8 cellular contexts compared by ENCODE assay signal in genomic region chr16:57734925-57735754, GRCh38. TPM values are rescaled to one million over a fixed set of nuclear protein-coding genes. Genes with fewer than 3 reads are reported as not detected.
DNase-seq lines count a peak whose midpoint lies in the region; ATAC-seq and TF ChIP-seq lines count a peak whose summit lies in the region.

No MANE protein-coding gene starts in this region.

- H3K4me2 ChIP-seq in PC-9, result peak overlapping the region; percentile 89

- no peaks in the 10 kb centered on the region for H4K20me1 ChIP-seq in PC-9 (ENCODE audit: insufficient read depth)

- intact Hi-C loops in PC-9 (cut with micrococcal nuclease; ENCODE audit: unreplicated experiment), result loop anchor here (1.0 to 5.0 kb wide), 4 partner anchors 127 to 266 kb away; partner anchors contain the start of gene USB1

- H3K9me3 Mint-ChIP-seq in activated T-cell treated with anti-CD3 and anti-CD28 coated beads, Interleukin-2, amount 50 U/mL, for 4 hours, result peaks cover 11% of the 10 kb centered on the region

- H3K27ac ChIP-seq in PC-9 (peak overlapping the region; percentile 64), esophagus (ENCODE audit: low read depth in 2 of 2, low read length in 1 of 2) (peak overlapping the region; percentile 85 to 96), mucosa of rectum (ENCODE audit: low read depth in 2 of 2, low read length in 2 of 2) (peak overlapping the region; percentile 76 to 85)

- H3F3A ChIP-seq in PC-9 (ENCODE audit: insufficient read depth, low read depth), result peaks cover 22% of the 10 kb centered on the region; the same call in 1 of the 2 replicates

- CTCF ChIA-PET in PC-9 (lab: Charles Lee), result interaction anchor here (0.5 to 1.0 kb wide), 6 partner anchors 64 to 265 kb away, joined by 3 to 8 read pairs (median 3); no protein-coding TSS in a partner anchor

- peaks cover 8% of the 10 kb centered on the region for H3K36me3 Mint-ChIP-seq in activated T-cell treated with anti-CD3 and anti-CD28 coated beads, Interleukin-2, amount 50 U/mL, for 4 hours (ENCODE audit: insufficient read depth)

- peaks cover 6% of the 10 kb centered on the region; the same call in 1 of the 2 replicates for H3K79me2 ChIP-seq in PC-9 (ENCODE audit: low read depth)

- H3K9me2 ChIP-seq in PC-9 (ENCODE audit: insufficient read depth), result no peaks in the 10 kb centered on the region

- DNase-seq in DMS53 treated with DMSO at 0.1 percent for 48 hours (lab: John Stamatoyannopoulos, UW; ENCODE audit: unreplicated experiment) (peak; percentile 100), KBM-7 (peak; percentile 100), PC-9 (peak; percentile 96 to 100)
- peak; percentile 95 for DNase-seq in activated T-cell treated with anti-CD3 and anti-CD28 coated beads, Interleukin-2, amount 50 U/mL, for 4 hours
- DNase-seq in stimulated activated CD8-positive, alpha-beta memory T cell treated with anti-CD3 and anti-CD28 coated beads, Interleukin-4, amount 100 ng/mL, for 4 hours (ENCODE audit: low read depth in 2 of 2, low spot score in 1 of 2), result peak; percentile 91 to 97

- H3K9ac ChIP-seq in mucosa of rectum (ENCODE audit: low read depth in 1 of 2, low read length in 2 of 2), result peak overlapping the region; percentile 93 to 96

- H3K4me3 Mint-ChIP-seq in activated T-cell treated with anti-CD3 and anti-CD28 coated beads, Interleukin-2, amount 50 U/mL, for 4 hours, result peak overlapping the region; percentile 94

- no peaks in the 10 kb centered on the region for H3K27me3 Mint-ChIP-seq in activated T-cell treated with anti-CD3 and anti-CD28 coated beads, Interleukin-2, amount 50 U/mL, for 4 hours (ENCODE audit: low read depth)

- no TSS peak for BruUV-seq in PC-9 (replicated peaks; lab: Mats Ljungman, UMichigan)

- peak overlapping the region; percentile 90 for H3K4me3 ChIP-seq in PC-9
- H3K4me3 ChIP-seq in esophagus (ENCODE audit: low read depth in 1 of 2, low read length in 2 of 2), result peak overlapping the region; percentile 86 to 92
- H3K4me3 ChIP-seq in mucosa of rectum (ENCODE audit: low read length in 2 of 2), result peak overlapping the region; percentile 94 to 99

- TF ChIP-seq CTCF in PC-9 (conservative IDR thresholded peaks at IDR 0.05), result no peak

- peaks cover 23% of the 10 kb centered on the region for H3K4me1 Mint-ChIP-seq in activated T-cell treated with anti-CD3 and anti-CD28 coated beads, Interleukin-2, amount 50 U/mL, for 4 hours (ENCODE audit: low read depth)

- H3K4me1 ChIP-seq in PC-9 (replicated peaks; ENCODE audit: insufficient read depth) (peaks cover 18% of the 10 kb centered on the region), esophagus (ENCODE audit: control insufficient read depth in 2 of 2, insufficient read depth in 2 of 2, low read length in 1 of 2) (peaks cover 4 to 10% of the 10 kb centered on the region in 2 donors), mucosa of rectum (ENCODE audit: control insufficient read depth in 2 of 2, insufficient read depth in 2 of 2, low read length in 2 of 2) (peaks cover 16 to 22% of the 10 kb centered on the region in 2 donors)

- peak overlapping the region; percentile 91 for H2AFZ ChIP-seq in PC-9

- H3K9me3 ChIP-seq in PC-9 (ENCODE audit: insufficient read depth, low read depth) (no peaks in the 10 kb centered on the region), esophagus (ENCODE audit: control insufficient read depth in 2 of 2, insufficient read depth in 1 of 2, low read depth in 1 of 2, low read length in 1 of 2) (no peaks in the 10 kb centered on the region), mucosa of rectum (ENCODE audit: control insufficient read depth in 2 of 2, low read length in 2 of 2) (no peaks in the 10 kb centered on the region)

- ATAC-seq in GM21723 (IDR thresholded peaks at IDR 0.05; ENCODE audit: unreplicated experiment), result peak; percentile 90
- ATAC-seq in activated T-cell treated with anti-CD3 and anti-CD28 coated beads, Interleukin-2, amount 50 U/mL, for 4 hours, result peak; percentile 91 to 96

- POLR2A ChIA-PET in PC-9 (lab: Charles Lee; ENCODE audit: unreplicated experiment), result interaction anchor here (0.5 to 0.6 kb wide), 2 partner anchors 288 to 781 kb away, joined by 3 to 4 read pairs; no protein-coding TSS in a partner anchor

- H3K36me3 ChIP-seq in PC-9 (ENCODE audit: low read depth), result no peaks in the 10 kb centered on the region; the same call in 1 of the 2 replicates
- H3K36me3 ChIP-seq in esophagus (ENCODE audit: control insufficient read depth in 2 of 2, insufficient read depth in 2 of 2, low read length in 1 of 2), result peaks cover 0 to 4% of the 10 kb centered on the region in 2 donors
- no peaks in the 10 kb centered on the region for H3K36me3 ChIP-seq in mucosa of rectum (ENCODE audit: control insufficient read depth in 2 of 2, insufficient read depth in 2 of 2, low read length in 2 of 2)

- 0 to 1% methylated on average over 45 of the region's 45 CpGs for WGBS in esophagus, 2 donors

- in situ Hi-C loops in KBM-7 (cut with MboI; ENCODE audit: low pct_unique_long_range_greater_than_20kb, low sequenced_read_pairs), result no loop called here

- H3K27me3 ChIP-seq in PC-9 (ENCODE audit: insufficient read depth, low read depth) (no peaks in the 10 kb centered on the region), esophagus (ENCODE audit: control insufficient read depth in 1 of 2, insufficient read depth in 2 of 2, low read length in 2 of 2) (no peaks in the 10 kb centered on the region), mucosa of rectum (ENCODE audit: control insufficient read depth in 2 of 2, insufficient read depth in 2 of 2, low read length in 2 of 2) (no peaks in the 10 kb centered on the region)

RNA-seq across cellular contexts. Expression of gene KATNB1, which starts 0.4 kb away (rescaled TPM):
- total RNA-seq in PC-9 (2021), result 25.9 and 27.7 TPM in 2 replicates
- 10 to 100 TPM; 47.9 to 56.1 (median 55.5) TPM for total RNA-seq in activated T-cell treated with anti-CD3 and anti-CD28 coated beads, Interleukin-2, amount 50 U/mL, for 4 hours
- polyA plus RNA-seq in esophagus, result 10 to 100 TPM; 10.5 to 16.5 TPM

RNA-seq across cellular contexts. Expression of gene DRC7, which starts 40.5 kb away (rescaled TPM):
- total RNA-seq in PC-9 (2021), result 0.85 and 1.7 TPM in 2 replicates
- not detected for total RNA-seq in activated T-cell treated with anti-CD3 and anti-CD28 coated beads, Interleukin-2, amount 50 U/mL, for 4 hours
- not detected for polyA plus RNA-seq in esophagus

Comparison
In these comparisons a context has a peak if more than half of its experiments do, and no peak if none do; other contexts are left out.
1. Peak in every context shown above with its lines: DNase-seq, ATAC-seq, H3K4me3 ChIP-seq and H3K27ac ChIP-seq.